25 cellular contexts compared by ENCODE assay signal in genomic region chr10:1499344-1499957, GRCh38.
A peak's percentile ranks its signal among the peaks of the same experiment; 100 is the strongest.
DNase-seq lines count a peak whose midpoint lies in the region; ATAC-seq, FAIRE-seq and TF ChIP-seq lines count a peak whose summit lies in the region.
"Had no signal": no experiment of that assay in that cellular context is flagged by ENCODE, and none has a peak within 500 bp of the region (broad histone marks: within the 10 kb centered on the region; RNA-seq: fewer than 3 reads in every experiment).

No MANE protein-coding gene starts in this region.

- no peaks in the 10 kb centered on the region for H3K27me3 ChIP-seq in GM12878 (replicated peaks in 1 of 2; ENCODE audit: control insufficient read depth in 2 of 2, insufficient read depth in 2 of 2, low read length in 1 of 2)
- H3K27me3 ChIP-seq: ovary, SJSA1, stomach had no signal

- H4K20me1 ChIP-seq in GM12878 (ENCODE audit: control insufficient read depth, insufficient read depth), result no peaks in the 10 kb centered on the region

- DNase-seq in activated naive CD8-positive, alpha-beta T cell treated with anti-CD3 and anti-CD28 coated beads, Interleukin-2, amount 50 U/mL, for 24 hours, result no peak
- no peak for DNase-seq in activated naive CD8-positive, alpha-beta T cell treated with anti-CD3 and anti-CD28 coated beads for 36 hours
- DNase-seq in GM12878 (ENCODE audit: low read depth, low spot score), result no peak
- no peak for DNase-seq in stimulated activated naive CD8-positive, alpha-beta T cell treated with anti-CD3 and anti-CD28 coated beads, Interleukin-15, amount 100 ng/mL, for 72 hours
- DNase-seq in D721Med (ENCODE audit: insufficient read length, low spot score), result no peak
- no peak for DNase-seq in NCI-H2227 (lab: John Stamatoyannopoulos, UW; ENCODE audit: unreplicated experiment)
- DNase-seq: ACHN; activated naive CD4-positive, alpha-beta T cell treated with anti-CD3 and anti-CD28 coated beads, Interleukin-2, amount 10 ng/mL, durations not matched to agents 7 days and 5 days; anterior cingulate cortex; DMS153; left colon; NCI-H1048; NCI-H1694; NCI-H510A; ovary; stomach; WERI-Rb-1 had no signal

- no peak overlapping the region for H3K4me2 ChIP-seq in GM12878 (ENCODE audit: control insufficient read depth, insufficient read depth)

- H3K4me3 ChIP-seq in GM12878, result no peak overlapping the region
- H3K4me3 ChIP-seq: ovary, SJSA1, skin epidermis, stomach had no signal

- WGBS in GM12878 (ENCODE audit: insufficient coverage, insufficient replicate concordance, low lambda C conversion rate, missing lambda C conversion rate), result 44% methylated on average over 3 of the region's 3 CpGs

- no peaks in the 10 kb centered on the region for H3K36me3 Mint-ChIP-seq in activated naive CD8-positive, alpha-beta T cell treated with anti-CD3 and anti-CD28 coated beads, Interleukin-2, amount 50 U/mL, for 24 hours (ENCODE audit: low read depth)
- no peaks in the 10 kb centered on the region for H3K36me3 Mint-ChIP-seq in activated naive CD8-positive, alpha-beta T cell treated with anti-CD3 and anti-CD28 coated beads for 36 hours
- H3K36me3 Mint-ChIP-seq: activated naive CD4-positive, alpha-beta T cell treated with anti-CD3 and anti-CD28 coated beads, Interleukin-2, amount 10 ng/mL, durations not matched to agents 7 days and 5 days; IgD-negative memory B cell had no signal

- POLR2A ChIA-PET in GM12878 (lab: Charles Lee), result no interaction called here

- intact Hi-C loops in GM12878 (cut with micrococcal nuclease; ENCODE audit: unreplicated experiment), result no loop called here

- H3K27me3 Mint-ChIP-seq in activated naive CD8-positive, alpha-beta T cell treated with anti-CD3 and anti-CD28 coated beads, Interleukin-2, amount 50 U/mL, for 24 hours, result no peaks in the 10 kb centered on the region
- no peaks in the 10 kb centered on the region for H3K27me3 Mint-ChIP-seq in activated naive CD8-positive, alpha-beta T cell treated with anti-CD3 and anti-CD28 coated beads for 36 hours
- H3K27me3 Mint-ChIP-seq in stimulated activated naive CD8-positive, alpha-beta T cell treated with anti-CD3 and anti-CD28 coated beads, Interleukin-15, amount 100 ng/mL, for 72 hours, result no peaks in the 10 kb centered on the region
- H3K27me3 Mint-ChIP-seq: activated naive CD4-positive, alpha-beta T cell treated with anti-CD3 and anti-CD28 coated beads, Interleukin-2, amount 10 ng/mL, durations not matched to agents 7 days and 5 days; IgD-negative memory B cell had no signal

- no peak overlapping the region for H3K27ac ChIP-seq in GM12878 (ENCODE audit: control insufficient read depth, insufficient read depth)
- H3K27ac ChIP-seq: ovary, SJSA1, skin epidermis, stomach, WERI-Rb-1 had no signal

- TF ChIP-seq CTCF in GM12878 (IDR thresholded peaks at IDR 0.05 in 2 of 3, conservative IDR thresholded peaks at IDR 0.05 in 1 of 3; ENCODE audit: control insufficient read depth in 2 of 3, extremely low read depth in 1 of 3, insufficient read depth in 1 of 3, low read depth in 3 of 3, low read length in 3 of 3), result no peak
- no peak for TF ChIP-seq CTCF in D721Med (IDR thresholded peaks at IDR 0.05; ENCODE audit: insufficient read depth, missing control alignments)

- BruUV-seq in GM12878 (replicated peaks; lab: Mats Ljungman, UMichigan), result no TSS peak

- TF ChIP-seq RAD21 in GM12878 (IDR thresholded peaks at IDR 0.05; ENCODE audit: insufficient read depth, low read depth, low read length), result no peak

- H3K9ac ChIP-seq in GM12878 (ENCODE audit: control insufficient read depth, insufficient read depth, low read length), result no peak overlapping the region

- FAIRE-seq in GM12878 (lab: Jason Lieb, UNC) (no peak), D721Med (lab: Jason Lieb, UNC) (no peak)
- FAIRE-seq: bronchial epithelial cell, endothelial cell of umbilical vein, urothelium cell line had no signal

- no peak overlapping the region for H3K4me3 Mint-ChIP-seq in activated naive CD8-positive, alpha-beta T cell treated with anti-CD3 and anti-CD28 coated beads, Interleukin-2, amount 50 U/mL, for 24 hours
- no peak overlapping the region for H3K4me3 Mint-ChIP-seq in activated naive CD8-positive, alpha-beta T cell treated with anti-CD3 and anti-CD28 coated beads for 36 hours
- no peak overlapping the region for H3K4me3 Mint-ChIP-seq in stimulated activated naive CD8-positive, alpha-beta T cell treated with anti-CD3 and anti-CD28 coated beads, Interleukin-15, amount 100 ng/mL, for 72 hours
- H3K4me3 Mint-ChIP-seq: activated naive CD4-positive, alpha-beta T cell treated with anti-CD3 and anti-CD28 coated beads, Interleukin-2, amount 10 ng/mL, durations not matched to agents 7 days and 5 days; IgD-negative memory B cell; neural crest cell had no signal

- CTCF ChIA-PET in GM12878 (lab: Yijun Ruan, JAX), result interaction anchor here (1.3 kb wide), 1 partner anchor 78 kb away, joined by 3 read pairs; no protein-coding TSS in a partner anchor

- SMC1A ChIA-PET in GM12878 (lab: Charles Lee; ENCODE audit: uncharacterized antibody, unreplicated experiment), result no interaction called here

- no peak overlapping the region for H3K27ac Mint-ChIP-seq in activated naive CD8-positive, alpha-beta T cell treated with anti-CD3 and anti-CD28 coated beads, Interleukin-2, amount 50 U/mL, for 24 hours
- no peak overlapping the region for H3K27ac Mint-ChIP-seq in activated naive CD8-positive, alpha-beta T cell treated with anti-CD3 and anti-CD28 coated beads for 36 hours
- H3K27ac Mint-ChIP-seq in stimulated activated naive CD8-positive, alpha-beta T cell treated with anti-CD3 and anti-CD28 coated beads, Interleukin-15, amount 100 ng/mL, for 72 hours, result no peak overlapping the region
- H3K27ac Mint-ChIP-seq: activated naive CD4-positive, alpha-beta T cell treated with anti-CD3 and anti-CD28 coated beads, Interleukin-2, amount 10 ng/mL, durations not matched to agents 7 days and 5 days; IgD-negative memory B cell had no signal

- no peak overlapping the region for H2AFZ ChIP-seq in GM12878 (ENCODE audit: control insufficient read depth, low read depth, low read length)

- no peaks in the 10 kb centered on the region for H3K36me3 ChIP-seq in GM12878 (ENCODE audit: control insufficient read depth in 2 of 2, insufficient read depth in 2 of 2, low read length in 1 of 2)
- H3K36me3 ChIP-seq: ovary, SJSA1, stomach, WERI-Rb-1 had no signal

- no peaks in the 10 kb centered on the region for H3K4me1 ChIP-seq in GM12878 (ENCODE audit: control insufficient read depth, insufficient read depth, low read length)
- H3K4me1 ChIP-seq: SJSA1, stomach had no signal

- no peak for TF ChIP-seq POLR2A in GM12878 (IDR thresholded peaks at IDR 0.05; ENCODE audit: low read depth, low read length)

- no peak for TF ChIP-seq EP300 in GM12878 (IDR thresholded peaks at IDR 0.05; ENCODE audit: borderline replicate concordance in 1 of 2, control insufficient read depth in 1 of 2, low read depth in 2 of 2, low read length in 2 of 2)

- in situ Hi-C loops in GM12878 (cut with MboI), result no loop called here

- no peaks in the 10 kb centered on the region for H3K9me3 Mint-ChIP-seq in activated naive CD8-positive, alpha-beta T cell treated with anti-CD3 and anti-CD28 coated beads, Interleukin-2, amount 50 U/mL, for 24 hours
- no peaks in the 10 kb centered on the region for H3K9me3 Mint-ChIP-seq in activated naive CD8-positive, alpha-beta T cell treated with anti-CD3 and anti-CD28 coated beads for 36 hours
- peaks cover 0 to 5% of the 10 kb centered on the region in 2 donors for H3K9me3 Mint-ChIP-seq in stimulated activated naive CD8-positive, alpha-beta T cell treated with anti-CD3 and anti-CD28 coated beads, Interleukin-15, amount 100 ng/mL, for 72 hours

- RAD21 ChIA-PET in GM12878 (lab: Charles Lee; ENCODE audit: unreplicated experiment), result no interaction called here

- no peaks in the 10 kb centered on the region for H3K79me2 ChIP-seq in GM12878 (ENCODE audit: control insufficient read depth, insufficient read depth, low read length)

- H3K4me1 Mint-ChIP-seq in activated naive CD8-positive, alpha-beta T cell treated with anti-CD3 and anti-CD28 coated beads, Interleukin-2, amount 50 U/mL, for 24 hours, result no peaks in the 10 kb centered on the region
- no peaks in the 10 kb centered on the region for H3K4me1 Mint-ChIP-seq in activated naive CD8-positive, alpha-beta T cell treated with anti-CD3 and anti-CD28 coated beads for 36 hours
- H3K4me1 Mint-ChIP-seq in stimulated activated naive CD8-positive, alpha-beta T cell treated with anti-CD3 and anti-CD28 coated beads, Interleukin-15, amount 100 ng/mL, for 72 hours, result no peaks in the 10 kb centered on the region
- H3K4me1 Mint-ChIP-seq: activated naive CD4-positive, alpha-beta T cell treated with anti-CD3 and anti-CD28 coated beads, Interleukin-2, amount 10 ng/mL, durations not matched to agents 7 days and 5 days; IgD-negative memory B cell; neural crest cell had no signal

- no peaks in the 10 kb centered on the region for H3K9me3 ChIP-seq in GM12878 (replicated peaks; ENCODE audit: control insufficient read depth, insufficient read depth, low read length)
- H3K9me3 ChIP-seq: ovary had no signal

- peak; percentile 62 for ATAC-seq in activated naive CD8-positive, alpha-beta T cell treated with anti-CD3 and anti-CD28 coated beads, Interleukin-2, amount 50 U/mL, for 24 hours
- ATAC-seq in HG02981 (IDR thresholded peaks at IDR 0.05; ENCODE audit: unreplicated experiment), result peak; percentile 38
- peak; percentile 67; the same call in 2 of the 3 replicates for ATAC-seq in GM12878
- peak; percentile 76 for ATAC-seq in stimulated activated naive CD8-positive, alpha-beta T cell treated with anti-CD3 and anti-CD28 coated beads, Interleukin-15, amount 100 ng/mL, for 72 hours
- ATAC-seq: left colon had no signal

TF ChIP-seq in GM12878, 131 proteins besides CTCF, POLR2A, EP300 and RAD21 (continues in another document):
- TF ChIP-seq NKRF (conservative IDR thresholded peaks at IDR 0.05), result no peak
